8 cellular contexts compared by ENCODE assay signal in the genomic region with DNA sequence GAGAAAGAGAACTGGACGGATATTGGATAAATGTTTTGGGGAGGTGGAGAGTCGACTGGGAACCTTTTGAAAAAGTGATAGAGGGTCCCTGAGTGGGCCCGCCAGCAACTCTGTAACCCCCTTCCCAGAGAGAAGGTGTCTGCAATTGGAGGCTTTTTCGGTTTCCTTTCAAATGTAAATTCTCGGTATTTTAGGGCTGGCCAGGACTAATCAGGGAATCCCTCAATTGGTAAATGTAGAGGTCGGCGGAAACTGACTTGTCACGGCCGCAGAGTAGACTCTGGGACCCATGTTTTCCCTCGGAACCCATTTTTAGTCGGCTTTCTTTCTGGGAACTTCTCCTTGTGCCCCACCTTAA. TPM values are rescaled to one million over a fixed set of nuclear protein-coding genes. Genes with fewer than 3 reads are reported as not detected.
DNase-seq lines count a peak whose midpoint lies in the region; ATAC-seq and TF ChIP-seq lines count a peak whose summit lies in the region.

No MANE protein-coding gene starts in this region.

- TF ChIP-seq CTCF in kidney epithelial cell (IDR thresholded peaks at IDR 0.05; ENCODE audit: insufficient read depth, low read length, poor library complexity, severe bottlenecking) (no peak), tibial artery (IDR thresholded peaks at IDR 0.05) (no peak)

- peak overlapping the region; percentile 79 for H2AFZ ChIP-seq in ACC112 (ENCODE audit: low read length, unreplicated experiment)

- H3K4me3 ChIP-seq in ACC112 (ENCODE audit: low read depth, low read length) (peak overlapping the region; percentile 94), kidney epithelial cell (ENCODE audit: low read depth, low read length) (peak overlapping the region; percentile 88), tibial artery (peak overlapping the region; percentile 66)

- peaks cover 20% of the 10 kb centered on the region for H3K4me1 Mint-ChIP-seq in activated naive CD8-positive, alpha-beta T cell treated with anti-CD3 and anti-CD28 coated beads for 36 hours

- no peaks in the 10 kb centered on the region for H3K27me3 Mint-ChIP-seq in activated naive CD8-positive, alpha-beta T cell treated with anti-CD3 and anti-CD28 coated beads for 36 hours

- H3K36me3 ChIP-seq in ACC112 (ENCODE audit: insufficient read depth, low read length) (peaks cover 25% of the 10 kb centered on the region), kidney epithelial cell (ENCODE audit: control insufficient read depth, insufficient read depth, low read length) (peaks cover 1% of the 10 kb centered on the region), tibial artery (peaks cover 0 to 20% (median 0%) of the 10 kb centered on the region in 3 donors)

- H3K79me2 ChIP-seq in ACC112 (ENCODE audit: control insufficient read depth, insufficient read depth, low read length, unreplicated experiment): peaks cover 47% of the 10 kb centered on the region

- H3K4me1 ChIP-seq in ACC112 (ENCODE audit: control insufficient read depth, insufficient read depth, low read length, unreplicated experiment): peaks cover 18% of the 10 kb centered on the region
- H3K4me1 ChIP-seq in tibial artery: peaks cover 0 to 19% (median 12%) of the 10 kb centered on the region in 4 donors

- H3K27ac Mint-ChIP-seq in activated naive CD8-positive, alpha-beta T cell treated with anti-CD3 and anti-CD28 coated beads for 36 hours: peak overlapping the region; percentile 76

- peak overlapping the region; percentile 89 for H3K4me3 Mint-ChIP-seq in activated naive CD8-positive, alpha-beta T cell treated with anti-CD3 and anti-CD28 coated beads for 36 hours

- no peak for DNase-seq in activated naive CD8-positive, alpha-beta T cell treated with anti-CD3 and anti-CD28 coated beads for 36 hours
- DNase-seq in kidney epithelial cell (ENCODE audit: low read depth) (no peak), tibial artery (no peak), NAMALWA (ENCODE audit: low spot score) (no peak), G401 (ENCODE audit: low spot score) (no peak)

- in situ Hi-C loops in G401 (cut with HindIII; ENCODE audit: low sequenced_read_pairs): no loop called here

- H3K27ac ChIP-seq in ACC112 (ENCODE audit: low read depth, low read length) (peak overlapping the region; percentile 72), tibial artery (peak overlapping the region; percentile 33 to 59)

- no peaks in the 10 kb centered on the region for H3K9me3 ChIP-seq in tibial artery

- H3K27me3 ChIP-seq in ACC112 (ENCODE audit: insufficient read depth, low read length) (no peaks in the 10 kb centered on the region), kidney epithelial cell (ENCODE audit: control insufficient read depth, insufficient read depth, low read length) (no peaks in the 10 kb centered on the region), tibial artery (no peaks in the 10 kb centered on the region)

- intact Hi-C loops in tibial artery (cut with DNase I; ENCODE audit: low total_unique reads): no loop called here

- H3K36me3 Mint-ChIP-seq in activated naive CD8-positive, alpha-beta T cell treated with anti-CD3 and anti-CD28 coated beads for 36 hours: peaks cover 40% of the 10 kb centered on the region

- peak; percentile 7 for ATAC-seq in GM19438 (IDR thresholded peaks at IDR 0.05; ENCODE audit: low read depth, unreplicated experiment)
- ATAC-seq in HG03097 (IDR thresholded peaks at IDR 0.05; ENCODE audit: low FRiP score, unreplicated experiment): no peak

- peaks cover 2% of the 10 kb centered on the region for H3K9me3 Mint-ChIP-seq in activated naive CD8-positive, alpha-beta T cell treated with anti-CD3 and anti-CD28 coated beads for 36 hours

RNA-seq across cellular contexts. Expression of gene CCNB1, which starts 0.5 kb away (rescaled TPM):
- 100 to 1,000 TPM; 196 to 202 TPM for total RNA-seq in activated naive CD8-positive, alpha-beta T cell treated with anti-CD3 and anti-CD28 coated beads for 36 hours
- 32.6 and 34.0 TPM in 2 replicates for total RNA-seq in kidney epithelial cell
- total RNA-seq in G401 (2014; rRNA removed; shearing (Covaris generic)): 361 and 396 TPM in 2 replicates

RNA-seq across cellular contexts. Expression of gene CENPH, which starts 21.9 kb away (rescaled TPM):
- 10 to 100 TPM; 81.1 to 84.9 TPM for total RNA-seq in activated naive CD8-positive, alpha-beta T cell treated with anti-CD3 and anti-CD28 coated beads for 36 hours
- 11.5 and 13.3 TPM in 2 replicates for total RNA-seq in kidney epithelial cell
- 55.0 and 73.4 TPM in 2 replicates for total RNA-seq in G401 (2014; rRNA removed; shearing (Covaris generic))
